In the genomic region with DNA sequence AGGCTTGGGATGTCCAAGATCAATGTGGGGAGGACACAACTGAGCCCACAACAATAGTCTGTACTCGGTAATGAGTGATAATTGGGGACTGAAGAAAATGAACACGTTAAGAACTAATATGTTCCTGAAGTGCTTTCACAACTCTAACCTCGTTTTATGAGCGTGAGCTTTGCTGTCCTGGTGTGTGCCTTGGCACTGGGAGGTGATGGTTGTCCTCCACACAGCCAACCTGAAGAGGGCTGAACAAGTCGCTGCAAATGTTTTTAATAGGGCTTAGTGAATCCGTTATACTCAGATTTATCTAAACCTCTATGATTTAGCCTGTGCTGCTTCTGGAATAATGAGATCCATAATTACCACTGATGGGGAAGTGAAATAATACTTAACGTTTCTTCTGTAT, we compare ENCODE assay signal across 8 cellular contexts.
DNase-seq lines count a peak whose midpoint lies in the region; ATAC-seq, FAIRE-seq and TF ChIP-seq lines count a peak whose summit lies in the region.
"Not testable (repeated sequence)": the region's sequence is repeated elsewhere in the genome, so short reads cannot be mapped to it uniquely, and the experiment has no call there.

No MANE protein-coding gene starts in this region.

- not testable (repeated sequence) for TF ChIP-seq POLR2A in NB4 (IDR thresholded peaks at IDR 0.05; ENCODE audit: extremely low read depth, insufficient read length); HepG2 (IDR thresholded peaks at IDR 0.05; ENCODE audit: insufficient read depth in 1 of 2, low read depth in 2 of 2, low read length in 2 of 2)

- TF ChIP-seq RAD21 in HepG2 (CRISPR knock-in tag; IDR thresholded peaks at IDR 0.05), result not testable (repeated sequence)

- not testable (repeated sequence) for H3K36me3 Mint-ChIP-seq in CD4-positive, CD25-positive, alpha-beta regulatory T cell; activated CD8-positive, alpha-beta T cell treated with anti-CD3 and anti-CD28 coated beads for 36 hours (ENCODE audit: low read depth)

- peak overlapping the region; percentile 71 for H3K4me3 ChIP-seq in CD4-positive, CD25-positive, alpha-beta regulatory T cell (ENCODE audit: low read depth, low read length)
- H3K4me3 ChIP-seq in NB4 (ENCODE audit: low read depth, low read length) (peak overlapping the region; percentile 74), mammary epithelial cell (replicated peaks in 1 of 3; ENCODE audit: insufficient read depth in 1 of 3, low read depth in 2 of 3, low read length in 3 of 3) (peak overlapping the region in 2 of 3 experiments; percentile 32), HepG2 (replicated peaks in 1 of 3; ENCODE audit: insufficient read depth in 1 of 3, low read depth in 2 of 3, low read length in 3 of 3) (peak overlapping the region in 2 of 3 experiments; percentile 60 to 69; a peak in 4 of 6 replicates)
- not testable (repeated sequence) for H3K4me3 ChIP-seq in skeletal muscle satellite cell (ENCODE audit: low read length)

- CTCF ChIA-PET in activated CD8-positive, alpha-beta T cell treated with anti-CD3 and anti-CD28 coated beads for 36 hours (lab: Charles Lee); mammary epithelial cell (lab: Charles Lee; ENCODE audit: low non-redundant PET); HepG2 (lab: Yijun Ruan, JAX; ENCODE audit: low intra/inter-chr PET ratio, low total read pairs): not testable (repeated sequence)

- H4K20me1 ChIP-seq in mammary epithelial cell (ENCODE audit: insufficient read depth, low read length); HepG2 (ENCODE audit: insufficient read depth, low read length): not testable (repeated sequence)

- H3K36me3 ChIP-seq in CD4-positive, CD25-positive, alpha-beta regulatory T cell (ENCODE audit: control insufficient read depth, insufficient read depth, low read length); mammary epithelial cell (ENCODE audit: insufficient read depth, low read length); HepG2 (replicated peaks in 1 of 2; ENCODE audit: control insufficient read depth in 1 of 2, insufficient read depth in 2 of 2, low read length in 2 of 2); skeletal muscle satellite cell (ENCODE audit: insufficient read depth, low read length): not testable (repeated sequence)

- TF ChIP-seq EP300 in HepG2 (IDR thresholded peaks at IDR 0.05; ENCODE audit: low read depth in 2 of 2, low read length in 2 of 2); HepG2 (CRISPR knock-in tag; IDR thresholded peaks at IDR 0.05; ENCODE audit: borderline replicate concordance): not testable (repeated sequence)

- not testable (repeated sequence) for H3K27me3 ChIP-seq in CD4-positive, CD25-positive, alpha-beta regulatory T cell (ENCODE audit: control insufficient read depth, insufficient read depth, low read length); mammary epithelial cell (ENCODE audit: insufficient read depth, low read length); HepG2 (ENCODE audit: control insufficient read depth in 1 of 2, insufficient read depth in 2 of 2, low read length in 2 of 2); skeletal muscle satellite cell (ENCODE audit: control insufficient read depth, insufficient read depth, low read length)

- not testable (repeated sequence) for H3K79me2 ChIP-seq in mammary epithelial cell (ENCODE audit: insufficient read depth, low read length); HepG2 (ENCODE audit: insufficient read depth, low read length)

- H3K27me3 Mint-ChIP-seq in CD4-positive, CD25-positive, alpha-beta regulatory T cell; activated CD8-positive, alpha-beta T cell treated with anti-CD3 and anti-CD28 coated beads for 36 hours: not testable (repeated sequence)

- H3K4me1 Mint-ChIP-seq in CD4-positive, CD25-positive, alpha-beta regulatory T cell, result peaks cover 0 to 15% (median 8%) of the 10 kb centered on the region in 4 donors
- not testable (repeated sequence) for H3K4me1 Mint-ChIP-seq in activated CD8-positive, alpha-beta T cell treated with anti-CD3 and anti-CD28 coated beads for 36 hours (ENCODE audit: low read depth)

- H3K27ac ChIP-seq in CD4-positive, CD25-positive, alpha-beta regulatory T cell (ENCODE audit: insufficient read depth, low read length, poor library complexity, severe bottlenecking); mammary epithelial cell (ENCODE audit: insufficient read depth, low read depth, low read length): not testable (repeated sequence)
- peak overlapping the region; percentile 76 for H3K27ac ChIP-seq in HepG2 (ENCODE audit: extremely low read length, insufficient read depth, low read length)

- dilution Hi-C loops in mammary epithelial cell (cut with HindIII; ENCODE audit: low sequenced_read_pairs), result not testable (repeated sequence)

- not testable (repeated sequence) for ATAC-seq in CD4-positive, CD25-positive, alpha-beta regulatory T cell (ENCODE audit: low read depth in 2 of 2); activated CD8-positive, alpha-beta T cell treated with anti-CD3 and anti-CD28 coated beads for 36 hours
- ATAC-seq in GM19035 (IDR thresholded peaks at IDR 0.05; ENCODE audit: unreplicated experiment) (peak; percentile 13), HG02870 (IDR thresholded peaks at IDR 0.05; ENCODE audit: unreplicated experiment) (peak; percentile 12), HepG2 (peak; percentile 37)

- FAIRE-seq in HepG2 (lab: Jason Lieb, UNC), result not testable (repeated sequence)

- H3K4me3 Mint-ChIP-seq in CD4-positive, CD25-positive, alpha-beta regulatory T cell, result peak overlapping the region; percentile 2 to 100 (median 77)
- H3K4me3 Mint-ChIP-seq in activated CD8-positive, alpha-beta T cell treated with anti-CD3 and anti-CD28 coated beads for 36 hours, result peak overlapping the region; percentile 85

- not testable (repeated sequence) for BruUV-seq in mammary epithelial cell (replicated peaks; lab: Mats Ljungman, UMichigan); HepG2 (replicated peaks; lab: Mats Ljungman, UMichigan)

- H3K9me3 ChIP-seq in CD4-positive, CD25-positive, alpha-beta regulatory T cell (ENCODE audit: control insufficient read depth in 2 of 2, low read length in 2 of 2); mammary epithelial cell (replicated peaks; ENCODE audit: insufficient read depth, low read length); HepG2 (ENCODE audit: low read length); skeletal muscle satellite cell (replicated peaks; ENCODE audit: low read length): not testable (repeated sequence)

- peak overlapping the region; percentile 92 for H2AFZ ChIP-seq in mammary epithelial cell (ENCODE audit: low read depth, low read length)
- H2AFZ ChIP-seq in HepG2 (ENCODE audit: low read length), result not testable (repeated sequence)

- not testable (repeated sequence) for H3K9me3 Mint-ChIP-seq in CD4-positive, CD25-positive, alpha-beta regulatory T cell; activated CD8-positive, alpha-beta T cell treated with anti-CD3 and anti-CD28 coated beads for 36 hours

- intact Hi-C loops in activated CD8-positive, alpha-beta T cell treated with anti-CD3 and anti-CD28 coated beads for 36 hours (cut with micrococcal nuclease); mammary epithelial cell (cut with micrococcal nuclease): not testable (repeated sequence)
- intact Hi-C loops in HepG2 (cut with micrococcal nuclease; ENCODE audit: unreplicated experiment), result loop anchor here (10.0 kb wide), 1 partner anchor 170 kb away; a partner anchor contains a TSS

- DNase-seq in CD4-positive, CD25-positive, alpha-beta regulatory T cell; NB4 (ENCODE audit: low read depth); activated CD8-positive, alpha-beta T cell treated with anti-CD3 and anti-CD28 coated beads for 36 hours; mammary epithelial cell; HepG2 (ENCODE audit: low spot score): not testable (repeated sequence)

- in situ Hi-C loops in mammary epithelial cell (cut with MboI; ENCODE audit: low sequenced_read_pairs in 2 of 2); HepG2 (cut with HindIII; ENCODE audit: extremely low pct_ligation_motif_present, low pct_unique_long_range_greater_than_20kb): not testable (repeated sequence)

- WGBS in mammary epithelial cell (ENCODE audit: low coverage, missing lambda C conversion rate), result 28% methylated on average over 6 of the region's 7 CpGs
- 0% methylated on average over 1 of the region's 7 CpGs for WGBS in HepG2 (ENCODE audit: low lambda C conversion rate)

- H3K9ac ChIP-seq in mammary epithelial cell (ENCODE audit: insufficient read depth, low read length) (peak overlapping the region; percentile 48), HepG2 (ENCODE audit: insufficient read depth, low read depth, low read length) (peak overlapping the region; percentile 65; the same call in 1 of the 2 replicates)
- not testable (repeated sequence) for H3K9ac ChIP-seq in skeletal muscle satellite cell (ENCODE audit: low read depth, low read length)

- peak overlapping the region in 1 of 3 donors; percentile 95 for H3K27ac Mint-ChIP-seq in CD4-positive, CD25-positive, alpha-beta regulatory T cell
- peak overlapping the region; percentile 93 for H3K27ac Mint-ChIP-seq in activated CD8-positive, alpha-beta T cell treated with anti-CD3 and anti-CD28 coated beads for 36 hours

- POLR2A ChIA-PET in activated CD8-positive, alpha-beta T cell treated with anti-CD3 and anti-CD28 coated beads for 36 hours (lab: Charles Lee); HepG2 (lab: Yijun Ruan, JAX): not testable (repeated sequence)

- H3K4me1 ChIP-seq in CD4-positive, CD25-positive, alpha-beta regulatory T cell (ENCODE audit: control insufficient read depth, insufficient read depth, low read length, poor library complexity, severe bottlenecking); mammary epithelial cell (ENCODE audit: insufficient read depth, low read length); HepG2 (ENCODE audit: insufficient read depth, low read length); skeletal muscle satellite cell (ENCODE audit: control insufficient read depth, insufficient read depth, low read length): not testable (repeated sequence)

- TF ChIP-seq CTCF in NB4 (IDR thresholded peaks at IDR 0.05; ENCODE audit: low read depth, low read length); activated CD8-positive, alpha-beta T cell treated with anti-CD3 and anti-CD28 coated beads for 36 hours (IDR thresholded peaks at IDR 0.05); mammary epithelial cell (conservative IDR thresholded peaks at IDR 0.05 in 1 of 2, IDR thresholded peaks at IDR 0.05 in 1 of 2; ENCODE audit: extremely low read depth in 1 of 2, insufficient read depth in 1 of 2, low read depth in 1 of 2, low read length in 2 of 2); HepG2 (CRISPR knock-in tag; IDR thresholded peaks at IDR 0.05): not testable (repeated sequence)

- H3K4me2 ChIP-seq in mammary epithelial cell (ENCODE audit: insufficient read depth, low read depth, low read length) (peak overlapping the region; percentile 75), HepG2 (ENCODE audit: low read depth, low read length) (peak overlapping the region; percentile 58), skeletal muscle satellite cell (ENCODE audit: low read length) (peak overlapping the region; percentile 78)
